ENCODE assay signal across 17 cellular contexts in the genomic region with DNA sequence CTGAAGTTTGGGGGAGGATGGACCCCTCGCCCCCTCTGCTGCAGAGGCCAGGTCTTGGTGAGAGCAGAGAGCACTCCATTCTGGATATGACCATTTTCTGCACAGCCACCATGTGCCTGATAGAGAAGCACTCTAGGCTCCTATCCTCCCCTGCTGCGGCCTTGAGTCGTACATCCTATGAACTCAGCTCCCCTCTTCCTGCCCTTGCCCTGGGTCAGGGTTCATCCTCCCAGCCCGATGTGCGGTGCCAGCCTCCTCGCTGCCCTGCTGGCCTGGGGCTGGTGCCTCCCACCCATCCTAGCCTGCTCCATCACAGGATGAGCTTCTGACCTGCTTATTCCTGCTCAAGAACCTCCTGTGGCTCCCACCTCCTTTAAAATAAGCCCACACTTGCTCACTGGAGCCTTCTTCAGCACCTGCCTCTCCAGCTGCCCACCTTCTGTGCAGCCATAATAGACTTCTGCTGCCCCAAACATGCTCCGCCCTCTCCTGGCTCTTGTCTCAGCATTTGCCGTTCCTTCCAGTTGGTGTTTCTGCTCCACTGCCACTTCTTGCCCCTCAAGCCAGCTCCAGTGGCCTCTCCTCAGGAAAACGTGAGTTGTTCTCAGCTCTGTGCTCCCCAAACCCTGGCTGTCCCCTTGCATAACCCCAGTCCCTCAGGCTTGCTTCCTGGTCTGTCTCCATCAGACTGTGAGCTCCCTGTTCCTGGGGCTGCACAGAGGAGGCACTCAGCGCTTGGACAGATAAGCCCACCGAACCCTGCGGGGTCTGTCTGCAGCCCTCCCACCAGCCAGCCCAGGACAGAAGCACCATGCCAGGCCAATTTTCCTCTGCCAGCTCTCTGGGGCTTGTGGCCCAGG. TPM values are rescaled to one million over a fixed set of nuclear protein-coding genes. Genes with fewer than 3 reads are reported as not detected.
DNase-seq lines count a peak whose midpoint lies in the region; ATAC-seq and TF ChIP-seq lines count a peak whose summit lies in the region.
"Had no signal": no experiment of that assay in that cellular context is flagged by ENCODE, and none has a peak within 500 bp of the region (broad histone marks: within the 10 kb centered on the region; RNA-seq: fewer than 3 reads in every experiment).

No MANE protein-coding gene starts in this region.

- H3K4me1 ChIP-seq in right cardiac atrium (ENCODE audit: control insufficient read depth, insufficient read depth, low read length) (no peaks in the 10 kb centered on the region), Loucy (ENCODE audit: insufficient read depth, low read length, poor library complexity, severe bottlenecking) (no peaks in the 10 kb centered on the region), iPS-20b (ENCODE audit: insufficient read depth, low read length) (peaks cover 15% of the 10 kb centered on the region)

- no peak overlapping the region for H3K4me2 ChIP-seq in Loucy (ENCODE audit: low read depth, low read length, poor library complexity, severe bottlenecking)
- H3K4me2 ChIP-seq: KMS-11 had no signal

- no peaks in the 10 kb centered on the region for H3F3A ChIP-seq in Loucy (ENCODE audit: low read depth)

- WGBS in right cardiac atrium = 74% methylated on average over 12 of the region's 12 CpGs

- H3K9me3 ChIP-seq in right cardiac atrium (ENCODE audit: control insufficient read depth, low read length) (no peaks in the 10 kb centered on the region), Loucy (ENCODE audit: insufficient read depth, low read depth, low read length) (no peaks in the 10 kb centered on the region), iPS-20b (ENCODE audit: insufficient read depth, low read depth, low read length) (no peaks in the 10 kb centered on the region)
- H3K9me3 ChIP-seq: MG63 had no signal

- H2AFZ ChIP-seq in Loucy (ENCODE audit: low read length) = peak overlapping the region; percentile 56; the same call in 1 of the 2 replicates

- H3K9me2 ChIP-seq in Loucy (replicated peaks; ENCODE audit: low read depth, low read length) = no peaks in the 10 kb centered on the region

- intact Hi-C loops in Right ventricle myocardium inferior (cut with DNase I) = no loop called here
- intact Hi-C loops in right cardiac atrium (cut with DNase I) = no loop called here

- ATAC-seq in Right ventricle myocardium inferior (no peak), right cardiac atrium (no peak), HG03280 (IDR thresholded peaks at IDR 0.05; ENCODE audit: unreplicated experiment) (no peak)
- ATAC-seq: HCT116, HepG2 had no signal

- H3K27ac ChIP-seq in right cardiac atrium (ENCODE audit: low read length) (no peak overlapping the region), iPS-20b (ENCODE audit: low read length) (no peak overlapping the region)
- H3K27ac ChIP-seq: KMS-11 had no signal

- no peaks in the 10 kb centered on the region for H3K36me3 ChIP-seq in Loucy (ENCODE audit: insufficient read depth, low read length)
- H3K36me3 ChIP-seq in iPS-20b (ENCODE audit: insufficient read depth, low read depth, low read length) = no peaks in the 10 kb centered on the region
- H3K36me3 ChIP-seq: MG63 had no signal

- DNase-seq in Right ventricle myocardium inferior (ENCODE audit: missing footprints) (peak; percentile 32), right cardiac atrium (no peak), MV-4-11 (lab: John Stamatoyannopoulos, UW) (no peak)
- DNase-seq in stimulated activated CD4-positive, alpha-beta T cell treated with anti-CD3 and anti-CD28 coated beads, Interleukin-2, amount 100 ng/mL, for 24 hours = no peak
- DNase-seq: COR-L47, MG63, NCI-H1092 treated with DMSO at 0.1 percent for 48 hours, NCI-H2081 treated with DMSO at 0.1 percent for 48 hours, NCI-H345, NCI-H748 treated with DMSO at 0.1 percent for 48 hours, SHP77 had no signal

- H3K9ac ChIP-seq in Loucy (ENCODE audit: low read depth, low read length, poor library complexity, severe bottlenecking) = no peak overlapping the region
- H3K9ac ChIP-seq in iPS-20b (ENCODE audit: low read depth, low read length) = peak overlapping the region; percentile 21; the same call in 1 of the 2 replicates
- H3K9ac ChIP-seq: KMS-11 had no signal

- H3K4me3 ChIP-seq in right cardiac atrium (ENCODE audit: low read length) = no peak overlapping the region
- no peak overlapping the region for H3K4me3 ChIP-seq in Loucy (ENCODE audit: low read length, poor library complexity, severe bottlenecking)
- no peak overlapping the region for H3K4me3 ChIP-seq in iPS-20b (ENCODE audit: low read length)
- H3K4me3 ChIP-seq: MG63 had no signal

- H3K79me2 ChIP-seq in Loucy (ENCODE audit: insufficient read depth, low read length) = no peaks in the 10 kb centered on the region

- TF ChIP-seq CTCF in Loucy (conservative IDR thresholded peaks at IDR 0.05; ENCODE audit: low read length) = no peak

- no peaks in the 10 kb centered on the region for H4K20me1 ChIP-seq in Loucy (ENCODE audit: insufficient read depth, low read length, poor library complexity, severe bottlenecking)

- H3K27me3 ChIP-seq in right cardiac atrium (ENCODE audit: control insufficient read depth, insufficient read depth) (no peaks in the 10 kb centered on the region), Loucy (ENCODE audit: insufficient read depth, low read length, poor library complexity, severe bottlenecking) (no peaks in the 10 kb centered on the region), iPS-20b (ENCODE audit: insufficient read depth, low read length) (no peaks in the 10 kb centered on the region)
- H3K27me3 ChIP-seq: MG63 had no signal

RNA-seq across cellular contexts. Expression of a gene that starts 22.3 kb away (rescaled TPM):
- total RNA-seq in Right ventricle myocardium inferior (5.0 TPM), right cardiac atrium (1 to 10 TPM; 3.5 to 8.6 (median 5.8) TPM)
- 3.4 TPM for polyA plus RNA-seq in right cardiac atrium

RNA-seq across cellular contexts. Expression of a gene that starts 44.2 kb away (rescaled TPM):
- total RNA-seq in Right ventricle myocardium inferior (297 TPM), right cardiac atrium (100 to 1,000 TPM; 210 to 307 (median 265) TPM)
- 683 TPM for polyA plus RNA-seq in right cardiac atrium

RNA-seq across cellular contexts. Expression of a gene that starts 44.3 kb away (rescaled TPM):
- total RNA-seq in Right ventricle myocardium inferior (not detected), right cardiac atrium (not detected)
- 0.25 TPM for polyA plus RNA-seq in right cardiac atrium
- total RNA-seq: HepG2 had no signal
- polyA plus RNA-seq: HepG2 had no signal
